1 cellular context compared by ENCODE assay signal in genomic region chr19:58038688-58039204, GRCh38.
TF ChIP-seq lines count a peak whose summit lies in the region.

No MANE protein-coding gene starts in this region.

TF ChIP-seq in HepG2, 621 proteins besides CTCF, POLR2A, EP300 and RAD21 (continued from another document):
- TF ChIP-seq ATF4 (CRISPR knock-in tag; IDR thresholded peaks at IDR 0.05) (peak in 1 of 2 experiments; percentile 92; a peak in 2 of 4 replicates), HNF4A (CRISPR knock-in tag; IDR thresholded peaks at IDR 0.05) (peak; percentile 76), HDAC2 (CRISPR knock-in tag; IDR thresholded peaks at IDR 0.05) (0 out of 2 replicates have a peak, but pooled peaks have one; percentile 13), ESRRA (CRISPR knock-in tag; IDR thresholded peaks at IDR 0.05; ENCODE audit: low read depth) (no peak), ZFY (CRISPR knock-in tag; IDR thresholded peaks at IDR 0.05) (peak; percentile 61; the same call in 1 of the 2 replicates), ZNF3 (CRISPR knock-in tag; IDR thresholded peaks at IDR 0.05) (no peak), ZFP90 (CRISPR knock-in tag; IDR thresholded peaks at IDR 0.05; ENCODE audit: borderline replicate concordance) (peak; percentile 72; the same call in 1 of the 2 replicates), POGZ (CRISPR knock-in tag; IDR thresholded peaks at IDR 0.05) (0 out of 2 replicates have a peak, but pooled peaks have one; percentile 22), ZNF546 (CRISPR knock-in tag; conservative IDR thresholded peaks at IDR 0.05) (no peak), PITX1 (CRISPR knock-in tag; IDR thresholded peaks at IDR 0.05) (peak; percentile 51; the same call in 1 of the 2 replicates), ZNF878 (CRISPR knock-in tag; IDR thresholded peaks at IDR 0.05) (no peak), THAP11 (CRISPR knock-in tag; IDR thresholded peaks at IDR 0.05) (peak; percentile 69)
- TF ChIP-seq, protein P1, sequence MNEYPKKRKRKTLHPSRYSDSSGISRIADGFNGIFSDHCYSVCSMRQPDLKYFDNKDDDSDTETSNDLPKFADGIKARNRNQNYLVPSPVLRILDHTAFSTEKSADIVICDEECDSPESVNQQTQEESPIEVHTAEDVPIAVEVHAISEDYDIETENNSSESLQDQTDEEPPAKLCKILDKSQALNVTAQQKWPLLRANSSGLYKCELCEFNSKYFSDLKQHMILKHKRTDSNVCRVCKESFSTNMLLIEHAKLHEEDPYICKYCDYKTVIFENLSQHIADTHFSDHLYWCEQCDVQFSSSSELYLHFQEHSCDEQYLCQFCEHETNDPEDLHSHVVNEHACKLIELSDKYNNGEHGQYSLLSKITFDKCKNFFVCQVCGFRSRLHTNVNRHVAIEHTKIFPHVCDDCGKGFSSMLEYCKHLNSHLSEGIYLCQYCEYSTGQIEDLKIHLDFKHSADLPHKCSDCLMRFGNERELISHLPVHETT (CRISPR knock-in tag; conservative IDR thresholded peaks at IDR 0.05) = no peak
- TF ChIP-seq, protein P2, sequence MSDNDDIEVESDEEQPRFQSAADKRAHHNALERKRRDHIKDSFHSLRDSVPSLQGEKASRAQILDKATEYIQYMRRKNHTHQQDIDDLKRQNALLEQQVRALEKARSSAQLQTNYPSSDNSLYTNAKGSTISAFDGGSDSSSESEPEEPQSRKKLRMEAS (IDR thresholded peaks at IDR 0.05) = peak; percentile 62
